ENCODE assay signal across 8 cellular contexts in genomic region chr14:67542620-67543019, GRCh38. TPM values are rescaled to one million over a fixed set of nuclear protein-coding genes. Genes with fewer than 3 reads are reported as not detected.
A peak's percentile ranks its signal among the peaks of the same experiment; 100 is the strongest.
DNase-seq lines count a peak whose midpoint lies in the region; ATAC-seq and TF ChIP-seq lines count a peak whose summit lies in the region.
"Not testable (repeated sequence)": the region's sequence is repeated elsewhere in the genome, so short reads cannot be mapped to it uniquely, and the experiment has no call there.
"Had no signal": no experiment of that assay in that cellular context is flagged by ENCODE, and none has a peak within 500 bp of the region (broad histone marks: within the 10 kb centered on the region; RNA-seq: fewer than 3 reads in every experiment).

No MANE protein-coding gene starts in this region.

- peak overlapping the region in 2 of 3 experiments; percentile 94 to 97; a peak in 3 of 7 replicates for H3K27ac Mint-ChIP-seq in H9
- H3K27ac Mint-ChIP-seq in WTC11, result peak overlapping the region; percentile 99

- DNase-seq in H9; WTC11 (ENCODE audit: low spot score); caudate nucleus (lab: John Stamatoyannopoulos, UW); substantia nigra (lab: John Stamatoyannopoulos, UW): not testable (repeated sequence)
- DNase-seq in dorsolateral prefrontal cortex, result peak in 1 of 10 donors; percentile 20

- no CpG with 5 or more reads among the region's 13 CpGs for WGBS in H9 (ENCODE audit: extremely low coverage, insufficient read length, low lambda C conversion rate)

- not testable (repeated sequence) for H4K5ac ChIP-seq in H9 (ENCODE audit: insufficient read length, low read depth, low read length)

- H2BK120ac ChIP-seq in H9 (ENCODE audit: low read depth, low read length, poor library complexity, severe bottlenecking), result not testable (repeated sequence)

- not testable (repeated sequence) for H3K79me1 ChIP-seq in H9 (ENCODE audit: insufficient read depth, low read depth, low read length, poor library complexity, severe bottlenecking)

- not testable (repeated sequence) for H2BK20ac ChIP-seq in H9 (ENCODE audit: low read depth, low read length, poor library complexity, severe bottlenecking)

- H3K9me3 Mint-ChIP-seq in H9, WTC11: not testable (repeated sequence)

- not testable (repeated sequence) for H3K9ac ChIP-seq in H9 (ENCODE audit: extremely low read depth, insufficient read length, low read length)

- H3K23me2 ChIP-seq in H9 (ENCODE audit: insufficient read length, low read depth, low read length, poor library complexity, severe bottlenecking), result not testable (repeated sequence)

- not testable (repeated sequence) for H3K27me3 Mint-ChIP-seq in H9 (ENCODE audit: low read depth); WTC11 (ENCODE audit: low read depth)

- TF ChIP-seq CTCF in H9 (conservative IDR thresholded peaks at IDR 0.05); WTC11 (IDR thresholded peaks at IDR 0.05); dorsolateral prefrontal cortex (IDR thresholded peaks at IDR 0.05 in 54 of 56, conservative IDR thresholded peaks at IDR 0.05 in 2 of 56; ENCODE audit: low read depth in 1 of 56, partially characterized antibody in 56 of 56): not testable (repeated sequence)

- H3K4me3 ChIP-seq in dorsolateral prefrontal cortex, result peak overlapping the region in 2 of 59 donors; percentile 17 to 22
- not testable (repeated sequence) for H3K4me3 ChIP-seq in muscle layer of duodenum (ENCODE audit: low read depth in 1 of 2, low read length in 2 of 2)

- not testable (repeated sequence) for H3K27me3 ChIP-seq in H9 (ENCODE audit: insufficient read depth, low read length); dorsolateral prefrontal cortex; layer of hippocampus (ENCODE audit: control insufficient read depth, insufficient read depth, low read length); muscle layer of duodenum (ENCODE audit: low read depth, low read length)

- H2BK15ac ChIP-seq in H9 (ENCODE audit: low read depth, low read length), result not testable (repeated sequence)

- H4K91ac ChIP-seq in H9 (ENCODE audit: insufficient read length, low read depth, low read length), result not testable (repeated sequence)

- H3T11ph ChIP-seq in H9 (ENCODE audit: low read length), result not testable (repeated sequence)

- peaks cover 0 to 10% of the 10 kb centered on the region in 2 donors for H3K36me3 ChIP-seq in muscle layer of duodenum (ENCODE audit: control insufficient read depth in 1 of 2, insufficient read depth in 2 of 2, low read length in 2 of 2)

- not testable (repeated sequence) for H3K79me2 ChIP-seq in H9 (ENCODE audit: insufficient read depth, low read length)

- H3K56ac ChIP-seq in H9 (ENCODE audit: insufficient read length, low read depth, low read length), result not testable (repeated sequence)

- not testable (repeated sequence) for H3K4me2 ChIP-seq in H9 (ENCODE audit: insufficient read depth, insufficient read length, low read length)

- peaks cover 40 to 41% of the 10 kb centered on the region in 2 experiments for H3K4me1 Mint-ChIP-seq in H9
- peaks cover 50% of the 10 kb centered on the region for H3K4me1 Mint-ChIP-seq in WTC11

- not testable (repeated sequence) for H4K20me1 ChIP-seq in H9 (ENCODE audit: control insufficient read depth, insufficient read depth, insufficient read length)

- H3K4ac ChIP-seq in H9 (ENCODE audit: low read depth, low read length), result not testable (repeated sequence)

- not testable (repeated sequence) for H3K9me3 ChIP-seq in H9 (ENCODE audit: control insufficient read depth, low read depth, low read length); muscle layer of duodenum (ENCODE audit: control insufficient read depth in 1 of 2, low read length in 2 of 2)

- H3K27ac ChIP-seq in H9 (ENCODE audit: insufficient read length, low read depth, low read length), result not testable (repeated sequence)
- H3K27ac ChIP-seq in caudate nucleus (ENCODE audit: low read depth, low read length) (peak overlapping the region; percentile 53), dorsolateral prefrontal cortex (peak overlapping the region in 56 of 59 donors; percentile 2 to 100 (median 98)), layer of hippocampus (ENCODE audit: low read depth, low read length) (peak overlapping the region; percentile 44), muscle layer of duodenum (ENCODE audit: low read length) (peak overlapping the region; percentile 72), substantia nigra (ENCODE audit: low read depth, low read length, poor library complexity, severe bottlenecking) (peak overlapping the region; percentile 99)

- H3K18ac ChIP-seq in H9 (ENCODE audit: insufficient read length, low read depth, low read length), result not testable (repeated sequence)

- H2AK5ac ChIP-seq in H9 (ENCODE audit: insufficient read length, low read length), result not testable (repeated sequence)

- H3K4me3 Mint-ChIP-seq in H9 (peak overlapping the region in 1 of 2 experiments; percentile 70; a peak in 1 of 5 replicates), WTC11 (peak overlapping the region; percentile 63)

- not testable (repeated sequence) for H3K4me1 ChIP-seq in H9 (ENCODE audit: insufficient read depth, low read length); muscle layer of duodenum (ENCODE audit: control insufficient read depth in 1 of 2, insufficient read depth in 2 of 2, low read length in 2 of 2)

- intact Hi-C loops in dorsolateral prefrontal cortex (cut with DNase I), result not testable (repeated sequence)

- H3K23ac ChIP-seq in H9 (ENCODE audit: insufficient read length, low read depth, low read length), result not testable (repeated sequence)

- H2BK12ac ChIP-seq in H9 (ENCODE audit: insufficient read length, low read depth, low read length), result not testable (repeated sequence)

- H4K8ac ChIP-seq in H9 (replicated peaks; ENCODE audit: insufficient read length, low read depth, low read length), result not testable (repeated sequence)

- not testable (repeated sequence) for ATAC-seq in WTC11

- H2BK5ac ChIP-seq in H9 (ENCODE audit: insufficient read length, low read length), result not testable (repeated sequence)

- CTCF ChIA-PET in WTC11 (lab: Charles Lee), result interaction anchor here (1.0 to 3.8 kb wide), 12 partner anchors 10 to 183 kb away, joined by 3 to 64 read pairs (median 8); partner anchors contain the start of genes ATP6V1D, PIGH and PLEKHH1

- not testable (repeated sequence) for H2AFZ ChIP-seq in H9 (ENCODE audit: low read length)

- H3K36me3 Mint-ChIP-seq in H9 (ENCODE audit: insufficient read depth in 1 of 3, low read depth in 3 of 3) (peaks cover 21 to 39% (median 35%) of the 10 kb centered on the region in 3 experiments; a peak in 6 of 7 replicates), WTC11 (peaks cover 38% of the 10 kb centered on the region)

- not testable (repeated sequence) for H3K14ac ChIP-seq in H9 (ENCODE audit: insufficient read depth, low read length)

- POLR2A ChIA-PET in WTC11 (lab: Charles Lee), result interaction anchor here (1.4 to 2.5 kb wide), 3 partner anchors 10 to 29 kb away, joined by 6 to 29 read pairs (median 8); partner anchors contain the start of gene PLEKHH1

RNA-seq across cellular contexts. Expression of gene PLEKHH1, which starts 9.5 kb away (rescaled TPM):
- total RNA-seq in H9 (2021) (26.9 and 35.3 TPM in 2 replicates), WTC11 (2021) (45.4 to 49.8 TPM (median 48.3 TPM) in 3 replicates), dorsolateral prefrontal cortex (100 to 1,000 TPM in 105 of 120 experiments, 10 to 100 TPM in 15; 42.5 to 965 (median 248) TPM)

RNA-seq across cellular contexts. Expression of gene TMEM229B, which starts 54.1 kb away (rescaled TPM):
- total RNA-seq in H9 (2021) (0.22 and 0.24 TPM in 2 replicates), WTC11 (2021) (0.69 to 0.90 TPM (median 0.87 TPM) in 3 replicates), dorsolateral prefrontal cortex (10 to 100 TPM; 11.6 to 46.8 (median 28.2) TPM)
- total RNA-seq: A673 had no signal

RNA-seq across cellular contexts. Expression of gene PIGH, which starts 57.4 kb away (rescaled TPM):
- total RNA-seq in H9 (2021) (9.3 and 9.4 TPM in 2 replicates), WTC11 (2021) (6.6 to 7.8 TPM (median 6.8 TPM) in 3 replicates), dorsolateral prefrontal cortex (10 to 100 TPM; 19.8 to 43.6 (median 29.0) TPM)
